ENCODE assay signal across 8 cellular contexts in the genomic region with DNA sequence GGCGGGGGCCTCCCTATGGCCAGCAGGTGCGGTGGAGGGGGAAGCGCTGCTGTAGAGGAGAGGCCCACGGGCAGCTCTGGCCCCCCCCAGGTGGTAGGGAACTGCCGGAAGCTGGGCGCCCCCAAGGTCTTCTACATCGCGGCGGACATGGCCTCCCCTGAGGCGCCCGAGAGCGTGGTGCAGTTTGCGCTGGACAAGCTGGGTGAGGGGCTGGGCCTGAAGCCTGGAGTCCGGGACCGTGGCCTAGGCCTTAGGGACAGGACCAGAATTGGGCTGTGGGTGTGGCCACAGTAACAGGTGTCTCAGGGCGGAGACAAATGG. TPM values are rescaled to one million over a fixed set of nuclear protein-coding genes. Genes with fewer than 3 reads are reported as not detected.
DNase-seq lines count a peak whose midpoint lies in the region; ATAC-seq and TF ChIP-seq lines count a peak whose summit lies in the region.

No MANE protein-coding gene starts in this region.

- peak overlapping the region; percentile 50 for H3K4me3 ChIP-seq in GM12865 (ENCODE audit: low read depth, low read length)
- H3K4me3 ChIP-seq in SJCRH30: peak overlapping the region; percentile 71
- peak overlapping the region; percentile 70 for H3K4me3 ChIP-seq in fibroblast of the aortic adventitia (ENCODE audit: low read depth, low read length)
- peak overlapping the region; percentile 42 to 65 (median 52) for H3K4me3 ChIP-seq in sigmoid colon

- no peak for ATAC-seq in activated CD4-positive, CD25-positive, alpha-beta regulatory T cell treated with anti-CD3 and anti-CD28 coated beads, Interleukin-2, amount 50 U/mL, for 24 hours
- ATAC-seq in sciatic nerve: no peak

- H3K4me1 ChIP-seq in SJCRH30 (no peaks in the 10 kb centered on the region; the same call in 1 of the 2 replicates), sigmoid colon (peaks cover 0 to 28% (median 22%) of the 10 kb centered on the region in 4 donors)

- no peak for TF ChIP-seq POLR2A in sigmoid colon (IDR thresholded peaks at IDR 0.05)

- no peaks in the 10 kb centered on the region for H3K27me3 ChIP-seq in SJCRH30
- H3K27me3 ChIP-seq in sigmoid colon: no peaks in the 10 kb centered on the region

- no peak for TF ChIP-seq EP300 in sigmoid colon (IDR thresholded peaks at IDR 0.05)

- WGBS in sigmoid colon, 2 donors: 20 to 28% methylated on average over 16 of the region's 16 CpGs

- no peaks in the 10 kb centered on the region for H3K9me3 ChIP-seq in SJCRH30 (replicated peaks)
- H3K9me3 ChIP-seq in sigmoid colon: no peaks in the 10 kb centered on the region

- TF ChIP-seq CTCF in GM12865 (IDR thresholded peaks at IDR 0.05; ENCODE audit: insufficient read depth, low read depth, low read length, missing control alignments) (no peak), fibroblast of the aortic adventitia (IDR thresholded peaks at IDR 0.05; ENCODE audit: insufficient read depth, low read length) (no peak), sigmoid colon (IDR thresholded peaks at IDR 0.05) (no peak)

- DNase-seq in GM12865 (ENCODE audit: low read depth): no peak
- DNase-seq in SJCRH30: no peak
- no peak for DNase-seq in fibroblast of the aortic adventitia (ENCODE audit: low read depth)
- DNase-seq in sigmoid colon: no peak
- DNase-seq in NOMO-1 treated with dmso at 0.1 percent for 144 hours (lab: John Stamatoyannopoulos, UW; ENCODE audit: unreplicated experiment): no peak
- no peak for DNase-seq in sciatic nerve (ENCODE audit: low spot score)
- DNase-seq in OCI-M1 (lab: John Stamatoyannopoulos, UW): no peak

- no peak overlapping the region for H3K27ac ChIP-seq in SJCRH30
- peak overlapping the region; percentile 71 to 93 (median 84) for H3K27ac ChIP-seq in sigmoid colon

- peaks cover 10% of the 10 kb centered on the region for H3K36me3 ChIP-seq in SJCRH30
- H3K36me3 ChIP-seq in sigmoid colon: no peaks in the 10 kb centered on the region

- intact Hi-C loops in sigmoid colon (cut with DNase I) (no loop called here), sciatic nerve (cut with DNase I) (no loop called here)

RNA-seq across cellular contexts. Expression of a gene that starts 3.8 kb away (rescaled TPM):
- 510 and 695 TPM in 2 replicates for total RNA-seq in SJCRH30 (2014; rRNA removed; shearing (Covaris generic))
- total RNA-seq in fibroblast of the aortic adventitia (ENCODE audit: low replicate concordance) (87.7 and 296 TPM in 2 replicates), sigmoid colon (1,000 to 10,000 TPM in 2 of 4 donors, 100 to 1,000 TPM in 2; 593 to 1,408 (median 902) TPM), sciatic nerve (601 TPM)
- 1,000 to 10,000 TPM; 1,490 to 2,228 (median 1,816) TPM for polyA plus RNA-seq in sigmoid colon

RNA-seq across cellular contexts. Expression of a gene that starts 5.5 kb away (rescaled TPM):
- total RNA-seq in SJCRH30 (2014; rRNA removed; shearing (Covaris generic)): 0.89 and 1.3 TPM in 2 replicates
- total RNA-seq in fibroblast of the aortic adventitia (ENCODE audit: low replicate concordance) (10.8 and 17.2 TPM in 2 replicates), sigmoid colon (10 to 100 TPM; 19.9 to 37.1 (median 23.3) TPM), sciatic nerve (3.7 TPM)
- polyA plus RNA-seq in sigmoid colon: 1 to 10 TPM; 4.2 to 8.4 (median 6.3) TPM

RNA-seq across cellular contexts. Expression of a gene that starts 6.0 kb away (rescaled TPM):
- total RNA-seq in SJCRH30 (2014; rRNA removed; shearing (Covaris generic)): 33.0 and 45.6 TPM in 2 replicates
- total RNA-seq in fibroblast of the aortic adventitia (ENCODE audit: low replicate concordance): 15.4 and 31.1 TPM in 2 replicates
- 10 to 100 TPM; 39.6 to 87.8 (median 61.7) TPM for total RNA-seq in sigmoid colon
- 100 to 1,000 TPM; 110 to 160 (median 120) TPM for polyA plus RNA-seq in sigmoid colon
- 35.9 TPM for total RNA-seq in sciatic nerve

RNA-seq across cellular contexts. Expression of a gene that starts 33.7 kb away (rescaled TPM):
- 53.5 and 54.0 TPM in 2 replicates for total RNA-seq in SJCRH30 (2014; rRNA removed; shearing (Covaris generic))
- 80.3 and 130 TPM in 2 replicates for total RNA-seq in fibroblast of the aortic adventitia (ENCODE audit: low replicate concordance)
- total RNA-seq in sigmoid colon: 10 to 100 TPM; 30.5 to 48.5 (median 36.6) TPM
- polyA plus RNA-seq in sigmoid colon: 10 to 100 TPM; 24.0 to 62.6 (median 29.1) TPM
- total RNA-seq in sciatic nerve: 48.8 TPM

RNA-seq across cellular contexts. Expression of a gene that starts 34.2 kb away (rescaled TPM):
- total RNA-seq in SJCRH30 (2014; rRNA removed; shearing (Covaris generic)): not detected in 2 replicates
- total RNA-seq in fibroblast of the aortic adventitia (ENCODE audit: low replicate concordance) (not detected in 2 replicates), sigmoid colon (not detected), sciatic nerve (not detected)
- not detected for polyA plus RNA-seq in sigmoid colon
